ENCODE assay signal across 16 cellular contexts in genomic region chr11:64415996-64416728, GRCh38.
"Had no signal": no experiment of that assay in that cellular context is flagged by ENCODE, and none has a peak within 500 bp of the region (broad histone marks: within the 10 kb centered on the region; RNA-seq: fewer than 3 reads in every experiment).

No MANE protein-coding gene starts in this region.

- H3K4me3 ChIP-seq: gastrocnemius medialis, lung, pancreas, thoracic aorta, upper lobe of right lung had no signal

- H3K36me3 Mint-ChIP-seq: brain had no signal

- H3K27ac Mint-ChIP-seq: activated T-cell treated with anti-CD3 and anti-CD28 coated beads, Interleukin-2, amount 50 U/mL, for 72 hours; dendritic cell treated with granulocyte-macrophage colony-stimulating factor and Interleukin-4, amounts not matched to agents 40 ng/mL and 50 ng/mL, for 4 days had no signal

- ATAC-seq: activated naive CD4-positive, alpha-beta T cell treated with anti-CD3 and anti-CD28 coated beads, Interleukin-2, amount 50 U/mL, for 72 hours; activated T-cell treated with anti-CD3 and anti-CD28 coated beads, Interleukin-2, amount 50 U/mL, for 72 hours; gastrocnemius medialis; pancreas; sciatic nerve; upper lobe of right lung had no signal

- FAIRE-seq: islet of Langerhans, pancreas had no signal

- H3K4me3 Mint-ChIP-seq: activated T-cell treated with anti-CD3 and anti-CD28 coated beads, Interleukin-2, amount 50 U/mL, for 72 hours; brain; dendritic cell treated with granulocyte-macrophage colony-stimulating factor and Interleukin-4, amounts not matched to agents 40 ng/mL and 50 ng/mL, for 4 days had no signal

- H3K27me3 ChIP-seq: gastrocnemius medialis, pancreas, upper lobe of right lung had no signal

- H3K36me3 ChIP-seq: gastrocnemius medialis, pancreas, thoracic aorta, upper lobe of right lung had no signal

- H3K27ac ChIP-seq: gastrocnemius medialis, pancreas, thoracic aorta, upper lobe of right lung had no signal

- H3K9me3 ChIP-seq: pancreas, thoracic aorta, upper lobe of right lung had no signal

- DNase-seq: activated CD4-positive, CD25-positive, alpha-beta regulatory T cell treated with anti-CD3 and anti-CD28 coated beads, Interleukin-2, amount 50 U/mL, for 72 hours; activated CD8-positive, alpha-beta memory T cell treated with anti-CD3 and anti-CD28 coated beads, Interleukin-2, amount 50 U/mL, for 48 hours; activated gamma-delta T cell; amygdala; gastrocnemius medialis; midbrain; pancreas; upper lobe of right lung had no signal

- H3K4me1 ChIP-seq: gastrocnemius medialis, pancreas, upper lobe of right lung had no signal
